8 cellular contexts compared by ENCODE assay signal in the genomic region with DNA sequence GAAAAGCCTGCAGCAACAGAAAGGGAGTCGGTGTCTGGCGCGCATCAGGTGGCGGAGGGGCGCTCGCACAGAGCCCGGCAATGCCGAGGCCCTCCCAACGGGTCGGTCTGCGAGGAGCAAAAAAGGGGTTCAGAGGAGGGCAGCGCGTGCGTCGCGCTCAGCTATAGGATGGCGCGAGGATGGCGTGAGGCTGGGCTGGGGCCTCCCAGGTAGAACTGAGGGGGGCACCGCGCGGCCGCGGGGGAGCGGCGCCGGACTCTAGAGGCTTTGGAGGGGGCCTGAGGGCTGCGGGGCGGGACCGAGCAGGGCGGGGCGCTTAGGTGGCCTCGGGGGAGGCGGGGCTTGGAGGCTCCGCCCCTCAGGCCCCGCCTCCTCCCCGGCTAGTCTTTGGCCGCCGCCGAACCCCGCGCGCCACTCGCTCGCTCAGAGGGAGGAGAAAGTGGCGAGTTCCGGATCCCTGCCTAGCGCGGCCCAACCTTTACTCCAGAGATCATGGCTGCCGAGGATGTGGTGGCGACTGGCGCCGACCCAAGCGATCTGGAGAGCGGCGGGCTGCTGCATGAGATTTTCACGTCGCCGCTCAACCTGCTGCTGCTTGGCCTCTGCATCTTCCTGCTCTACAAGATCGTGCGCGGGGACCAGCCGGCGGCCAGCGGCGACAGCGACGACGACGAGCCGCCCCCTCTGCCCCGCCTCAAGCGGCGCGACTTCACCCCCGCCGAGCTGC. TPM values are rescaled to one million over a fixed set of nuclear protein-coding genes. Genes with fewer than 3 reads are reported as not detected.
DNase-seq lines count a peak whose midpoint lies in the region; ATAC-seq lines count a peak whose summit lies in the region.

Gene PGRMC1, plus strand, starts transcription at position 414 of the 727 bp plus-strand sequence. Its CDS starts 79 bp downstream, at position 493.

- H3K27me3 ChIP-seq in esophagus (ENCODE audit: control insufficient read depth in 1 of 2, insufficient read depth in 2 of 2, low read length in 2 of 2) (no peaks in the 10 kb centered on the region), mucosa of stomach (ENCODE audit: control insufficient read depth, insufficient read depth, low read length) (no peaks in the 10 kb centered on the region)

- H3K4me1 ChIP-seq in esophagus (ENCODE audit: control insufficient read depth in 2 of 2, insufficient read depth in 2 of 2, low read length in 1 of 2) (no peaks in the 10 kb centered on the region), mucosa of stomach (ENCODE audit: control insufficient read depth, insufficient read depth, low read length) (peaks cover 3% of the 10 kb centered on the region)

- H3K9ac ChIP-seq in mucosa of stomach (ENCODE audit: low read length) = peak within 1 kb of the TSS; percentile 86

- DNase-seq in Caki2 (ENCODE audit: low read depth) (peak; percentile 78), HT1080 (ENCODE audit: low read depth) (peak; percentile 70), OCI-M2 (lab: John Stamatoyannopoulos, UW; ENCODE audit: unreplicated experiment) (peak; percentile 5)
- DNase-seq in activated T-cell treated with anti-CD3 and anti-CD28 coated beads, Interleukin-2, amount 50 U/mL, for 1 hour = peak; percentile 78
- peak; percentile 48 to 52 for DNase-seq in stimulated activated CD8-positive, alpha-beta memory T cell treated with anti-CD3 and anti-CD28 coated beads, Interleukin-7, amount 100 ng/mL, for 1 hour (ENCODE audit: low read depth in 2 of 2)

- peak within 1 kb of the TSS; percentile 75 to 89 for H3K27ac ChIP-seq in esophagus (ENCODE audit: low read depth in 2 of 2, low read length in 1 of 2)

- H3K36me3 ChIP-seq in esophagus (ENCODE audit: control insufficient read depth in 2 of 2, insufficient read depth in 2 of 2, low read length in 1 of 2) (no peaks in the 10 kb centered on the region), mucosa of stomach (ENCODE audit: control insufficient read depth, insufficient read depth, low read length) (no peaks in the 10 kb centered on the region)

- H3K9me3 ChIP-seq in esophagus (ENCODE audit: control insufficient read depth in 2 of 2, insufficient read depth in 1 of 2, low read depth in 1 of 2, low read length in 1 of 2) (no peaks in the 10 kb centered on the region), mucosa of stomach (ENCODE audit: control insufficient read depth, low read length) (no peaks in the 10 kb centered on the region)

- in situ Hi-C loops in Caki2 (cut with HindIII; ENCODE audit: low pct_unique_long_range_greater_than_20kb, low sequenced_read_pairs) = no loop called here

- WGBS in esophagus, 2 donors = 1 to 38% methylated on average over 47 to 77 of the region's 77 CpGs

- ATAC-seq in GM21360 (IDR thresholded peaks at IDR 0.05; ENCODE audit: unreplicated experiment) = peak; percentile 89

- H3K4me3 ChIP-seq in esophagus (ENCODE audit: low read depth in 1 of 2, low read length in 2 of 2) = peak within 1 kb of the TSS; percentile 47 to 93
- H3K4me3 ChIP-seq in mucosa of stomach (ENCODE audit: low read length) = peak within 1 kb of the TSS; percentile 60

RNA-seq across cellular contexts. Expression of gene PGRMC1, which starts in this region (rescaled TPM):
- total RNA-seq in Caki2 (2014; rRNA removed; shearing (Covaris generic); ENCODE audit: low replicate concordance) = 271 and 291 TPM in 2 replicates
- 132 and 141 TPM in 2 replicates for total RNA-seq in HT1080 (2014; rRNA removed; shearing (Covaris generic))
- polyA plus RNA-seq in HT1080 (2015; cell fraction: cytosol; rRNA removed) = 88.3 and 92.3 TPM in 2 replicates
- 52.2 and 67.6 TPM in 2 replicates for polyA plus RNA-seq in HT1080 (2015; cell fraction: nucleus; rRNA removed)
- 10 to 100 TPM; 41.6 to 47.0 TPM for polyA plus RNA-seq in esophagus

Comparison
In these comparisons a context has a peak if more than half of its experiments do, and no peak if none do; other contexts are left out.
1. Peak in every context shown above with its lines: DNase-seq, ATAC-seq, H3K4me3 ChIP-seq and H3K27ac ChIP-seq.
2. DNase-seq: peak in every context shown above with its lines; median percentile 78 in Caki2; 78 in activated T-cell treated with anti-CD3 and anti-CD28 coated beads, Interleukin-2, amount 50 U/mL, for 1 hour; 70 in HT1080; 50 in stimulated activated CD8-positive, alpha-beta memory T cell treated with anti-CD3 and anti-CD28 coated beads, Interleukin-7, amount 100 ng/mL, for 1 hour; 5 in OCI-M2.